In genomic region chr11:45554230-45554967, GRCh38 we compare ENCODE assay signal across 16 cellular contexts.
DNase-seq lines count a peak whose midpoint lies in the region; TF ChIP-seq lines count a peak whose summit lies in the region.
"Had no signal": no experiment of that assay in that cellular context is flagged by ENCODE, and none has a peak within 500 bp of the region (broad histone marks: within the 10 kb centered on the region; RNA-seq: fewer than 3 reads in every experiment).

No MANE protein-coding gene starts in this region.

- H3K4me3 ChIP-seq in WERI-Rb-1 (ENCODE audit: low read depth, low read length) = peak overlapping the region; percentile 7; the same call in 1 of the 2 replicates
- no peak overlapping the region for H3K4me3 ChIP-seq in right atrium auricular region
- H3K4me3 ChIP-seq in skeletal muscle tissue (ENCODE audit: low read length in 3 of 3) = no peak overlapping the region
- H3K4me3 ChIP-seq: GM23248, SK-N-MC had no signal

- H3K4me1 ChIP-seq in right atrium auricular region (no peaks in the 10 kb centered on the region), skeletal muscle tissue (ENCODE audit: control insufficient read depth in 3 of 3, insufficient read depth in 3 of 3, low read length in 3 of 3) (peaks cover 8 to 29% (median 18%) of the 10 kb centered on the region in 3 donors)

- DNase-seq in WERI-Rb-1 (no peak), cerebellum (ENCODE audit: low spot score) (peak; percentile 27), right atrium auricular region (ENCODE audit: low spot score) (peak; percentile 59), NCI-H526 (lab: John Stamatoyannopoulos, UW) (no peak), NCI-H510A (lab: John Stamatoyannopoulos, UW) (no peak), SW480 (ENCODE audit: low spot score) (no peak)
- DNase-seq: CD4-positive, CD25-positive, alpha-beta regulatory T cell; GM23248; HCEC 1CT; MV-4-11; NCI-H187 treated with DMSO at 0.1 percent for 48 hours; NCI-H2171; NCI-H446 treated with DMSO at 0.1 percent for 48 hours; NCI-H774 had no signal

- H3K27ac ChIP-seq in WERI-Rb-1 = peak overlapping the region; percentile 91
- no peak overlapping the region for H3K27ac ChIP-seq in right atrium auricular region
- peak overlapping the region; percentile 43 for H3K27ac ChIP-seq in skeletal muscle tissue (ENCODE audit: low read depth, low read length)
- H3K27ac ChIP-seq: GM23248, SK-N-MC had no signal

- H3K9me3 ChIP-seq in WERI-Rb-1 (ENCODE audit: severe bottlenecking) (no peaks in the 10 kb centered on the region), right atrium auricular region (no peaks in the 10 kb centered on the region), skeletal muscle tissue (ENCODE audit: control insufficient read depth in 3 of 3, low read length in 3 of 3) (no peaks in the 10 kb centered on the region)

- H3K9ac ChIP-seq in skeletal muscle tissue (ENCODE audit: low read depth in 1 of 3, low read length in 3 of 3) = peak overlapping the region in 1 of 3 donors; percentile 50
- H3K9ac ChIP-seq: GM23248 had no signal

- TF ChIP-seq CTCF in WERI-Rb-1 (IDR thresholded peaks at IDR 0.05; ENCODE audit: low read depth, low read length) = no peak
- TF ChIP-seq CTCF in right atrium auricular region (IDR thresholded peaks at IDR 0.05) = no peak

- no peaks in the 10 kb centered on the region for H3K27me3 ChIP-seq in WERI-Rb-1 (ENCODE audit: insufficient read depth, low read depth, severe bottlenecking)
- no peaks in the 10 kb centered on the region for H3K27me3 ChIP-seq in right atrium auricular region
- no peaks in the 10 kb centered on the region for H3K27me3 ChIP-seq in skeletal muscle tissue (ENCODE audit: control insufficient read depth in 3 of 3, insufficient read depth in 3 of 3, low read length in 3 of 3)

- H3K36me3 ChIP-seq in WERI-Rb-1 (no peaks in the 10 kb centered on the region), right atrium auricular region (no peaks in the 10 kb centered on the region), skeletal muscle tissue (ENCODE audit: control insufficient read depth in 3 of 3, insufficient read depth in 3 of 3, low read length in 3 of 3) (no peaks in the 10 kb centered on the region)

Comparison
In these comparisons a context has a peak if more than half of its experiments do, and no peak if none do; other contexts are left out.
1. DNase-seq: peak in cerebellum (single experiment) and right atrium auricular region (single experiment); none in WERI-Rb-1 (single experiment), NCI-H526 (0 of 2), NCI-H510A (single experiment) and SW480 (single experiment).
2. H3K27ac ChIP-seq: peak in WERI-Rb-1 (single experiment) and skeletal muscle tissue (single experiment); none in right atrium auricular region (0 of 2).